1 cellular context compared by ENCODE assay signal in genomic region chr9:99782349-99782748, GRCh38. TPM values are rescaled to one million over a fixed set of nuclear protein-coding genes. Genes with fewer than 3 reads are reported as not detected.
"Had no signal": no experiment of that assay in that cellular context is flagged by ENCODE, and none has a peak within 500 bp of the region (broad histone marks: within the 10 kb centered on the region; RNA-seq: fewer than 3 reads in every experiment).

No MANE protein-coding gene starts in this region.

RNA-seq across cellular contexts. Expression of gene NR4A3, which starts 39.3 kb away (rescaled TPM):
- total RNA-seq: bronchial epithelial cell had no signal
